Comparison of ENCODE assay signal across 8 cellular contexts in genomic region chr9:109469646-109470358, GRCh38. TPM values are rescaled to one million over a fixed set of nuclear protein-coding genes. Genes with fewer than 3 reads are reported as not detected.
DNase-seq lines count a peak whose midpoint lies in the region; TF ChIP-seq lines count a peak whose summit lies in the region.

No MANE protein-coding gene starts in this region.

- intact Hi-C loops in vagina (cut with DNase I): no loop called here

- no peak for TF ChIP-seq POLR2A in vagina (IDR thresholded peaks at IDR 0.05)

- no peaks in the 10 kb centered on the region for H3K36me3 ChIP-seq in vagina

- H3K27ac ChIP-seq in vagina: no peak overlapping the region

- no peak overlapping the region for H3K4me3 ChIP-seq in vagina

- no peaks in the 10 kb centered on the region for H3K27me3 ChIP-seq in vagina

- no peaks in the 10 kb centered on the region for H3K9me3 ChIP-seq in vagina

- TF ChIP-seq CTCF in LNCAP (IDR thresholded peaks at IDR 0.05): peak; percentile 93
- TF ChIP-seq CTCF in vagina (IDR thresholded peaks at IDR 0.05): peak; percentile 46 to 73 (median 65)

- H3K4me1 ChIP-seq in vagina: peaks cover 15% of the 10 kb centered on the region

- DNase-seq in GM04503 (ENCODE audit: low read depth) (peak; percentile 16), H4 (ENCODE audit: low spot score) (peak; percentile 75), RPMI7951 (ENCODE audit: low read depth) (peak; percentile 78), germinal center (ENCODE audit: low spot score) (peak; percentile 50), pons (ENCODE audit: low spot score) (peak; percentile 83), vagina (ENCODE audit: extremely low spot score in 2 of 2) (no peak)
- peak; percentile 80 for DNase-seq in activated effector memory CD4-positive, alpha-beta T cell treated with anti-CD3 and anti-CD28 coated beads, Interleukin-2, amount 50 U/mL, for 16 hours

RNA-seq across cellular contexts. Expression of gene PTPN3, which starts 28.3 kb away (rescaled TPM):
- total RNA-seq in H4 (2014; rRNA removed; shearing (Covaris generic)): 5.2 and 5.9 TPM in 2 replicates
- 1.6 TPM in 2 replicates for total RNA-seq in RPMI7951 (2014; rRNA removed; shearing (Covaris generic))
- 15.5 TPM for total RNA-seq in vagina

Comparison
In these comparisons a context has a peak if more than half of its experiments do, and no peak if none do; other contexts are left out.
1. DNase-seq: peak in GM04503 (single experiment), H4 (single experiment), RPMI7951 (single experiment), activated effector memory CD4-positive, alpha-beta T cell treated with anti-CD3 and anti-CD28 coated beads, Interleukin-2, amount 50 U/mL, for 16 hours (single experiment), germinal center (single experiment) and pons (single experiment); none in vagina (0 of 2).